Comparison of ENCODE assay signal across 12 cellular contexts in the genomic region with DNA sequence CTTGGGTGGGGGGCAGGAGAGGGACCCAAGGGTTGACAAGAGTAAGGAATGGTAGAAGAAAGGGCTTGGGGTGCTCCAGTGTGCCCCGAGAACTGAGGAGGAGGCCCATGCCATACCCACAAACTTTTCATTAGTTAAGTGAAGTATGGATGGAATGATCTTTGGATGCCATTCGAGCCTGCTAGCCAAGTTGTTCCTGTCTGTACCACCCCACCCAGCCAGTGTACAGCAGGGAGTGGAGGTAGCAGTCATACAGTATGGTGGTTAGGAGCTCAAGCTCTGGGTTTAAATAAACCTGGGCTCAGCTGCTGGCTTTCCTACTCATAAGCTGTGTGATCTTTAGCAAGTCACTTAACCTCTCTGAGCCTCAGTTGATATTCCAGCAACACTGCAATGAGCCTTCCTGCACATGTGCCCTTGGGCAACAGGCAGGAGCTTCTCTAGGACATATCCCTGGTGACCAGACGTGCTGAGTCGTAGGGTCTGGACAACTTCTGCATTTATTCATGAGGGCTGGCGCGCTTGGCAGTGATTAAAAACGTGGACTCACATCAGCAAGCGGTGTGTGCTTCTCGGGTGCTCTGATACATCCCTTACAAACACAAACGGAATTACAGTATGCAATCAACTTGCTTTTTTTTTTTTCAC. TPM values are rescaled to one million over a fixed set of nuclear protein-coding genes. Genes with fewer than 3 reads are reported as not detected.
DNase-seq lines count a peak whose midpoint lies in the region; ATAC-seq and TF ChIP-seq lines count a peak whose summit lies in the region.
"Had no signal": no experiment of that assay in that cellular context is flagged by ENCODE, and none has a peak within 500 bp of the region (broad histone marks: within the 10 kb centered on the region; RNA-seq: fewer than 3 reads in every experiment).

No MANE protein-coding gene starts in this region.

- no peaks in the 10 kb centered on the region for H3K9me3 ChIP-seq in RWPE2 (ENCODE audit: severe bottlenecking)
- H3K9me3 ChIP-seq in fibroblast of lung (ENCODE audit: control insufficient read depth, insufficient read depth, low read depth, low read length), result no peaks in the 10 kb centered on the region

- H3K27ac ChIP-seq in RWPE2 (ENCODE audit: poor library complexity, severe bottlenecking) (peak overlapping the region; percentile 84), fibroblast of lung (ENCODE audit: insufficient read depth, low read length) (no peak overlapping the region)
- H3K27ac ChIP-seq: C4-2B had no signal

- in situ Hi-C loops in KBM-7 (cut with MboI; ENCODE audit: low pct_unique_long_range_greater_than_20kb, low sequenced_read_pairs), result no loop called here

- H3K9me3 Mint-ChIP-seq in Calu3 (ENCODE audit: low read depth, unreplicated experiment), result no peaks in the 10 kb centered on the region
- H3K9me3 Mint-ChIP-seq in osteocyte (ENCODE audit: unreplicated experiment), result no peaks in the 10 kb centered on the region
- H3K9me3 Mint-ChIP-seq: activated T-helper 1 cell treated with anti-CD3 and anti-CD28 coated beads, Interleukin-12 subunit alpha, Interleukin-12 subunit beta, Interleukin-2, Interleukin-4 antibody, amounts not matched to agents 30 ng/mL and 10 ng/mL and 1 ng/mL, durations not matched to agents 14 hours and 24 hours and 36 hours had no signal

- H3K9ac ChIP-seq in fibroblast of lung (ENCODE audit: insufficient read depth, low read length), result no peak overlapping the region

- H3K27me3 ChIP-seq in RWPE2 (ENCODE audit: insufficient read depth, poor library complexity, severe bottlenecking) (no peaks in the 10 kb centered on the region), fibroblast of lung (ENCODE audit: control insufficient read depth, insufficient read depth, low read length) (no peaks in the 10 kb centered on the region)

- H3K4me3 ChIP-seq in RWPE2 (ENCODE audit: severe bottlenecking) (no peak overlapping the region), fibroblast of lung (replicated peaks in 1 of 4; ENCODE audit: control extremely low read depth in 1 of 4, insufficient read depth in 1 of 4, low read depth in 3 of 4, low read length in 4 of 4) (no peak overlapping the region)

- no peak for TF ChIP-seq CTCF in Calu3 (IDR thresholded peaks at IDR 0.05; ENCODE audit: unreplicated experiment)
- no peak for TF ChIP-seq CTCF in RWPE2 (IDR thresholded peaks at IDR 0.05; ENCODE audit: poor library complexity, severe bottlenecking)
- no peak for TF ChIP-seq CTCF in fibroblast of lung (conservative IDR thresholded peaks at IDR 0.05 in 1 of 2, IDR thresholded peaks at IDR 0.05 in 1 of 2; ENCODE audit: low read depth in 1 of 2, low read length in 2 of 2)
- no peak for TF ChIP-seq CTCF in osteocyte (IDR thresholded peaks at IDR 0.05)

- ATAC-seq in RWPE2 (ENCODE audit: low read depth) (peak; percentile 29), HG02870 (IDR thresholded peaks at IDR 0.05; ENCODE audit: unreplicated experiment) (no peak), HG03457 (IDR thresholded peaks at IDR 0.05; ENCODE audit: unreplicated experiment) (no peak)

- intact Hi-C loops in Calu3 (cut with micrococcal nuclease; ENCODE audit: unreplicated experiment), result no loop called here

- H4K20me1 ChIP-seq in fibroblast of lung (ENCODE audit: control insufficient read depth, extremely low read depth, insufficient read depth, low read length), result no peaks in the 10 kb centered on the region

- H3K27me3 Mint-ChIP-seq in Calu3 (ENCODE audit: unreplicated experiment), result no peaks in the 10 kb centered on the region
- H3K27me3 Mint-ChIP-seq in osteocyte (ENCODE audit: unreplicated experiment), result no peaks in the 10 kb centered on the region

- H3K36me3 Mint-ChIP-seq in Calu3 (ENCODE audit: insufficient read depth, unreplicated experiment) (no peaks in the 10 kb centered on the region), osteocyte (ENCODE audit: unreplicated experiment) (no peaks in the 10 kb centered on the region)

- H2AFZ ChIP-seq in fibroblast of lung (ENCODE audit: low read length), result no peak overlapping the region

- DNase-seq in Calu3, result no peak
- no peak for DNase-seq in RWPE2 (ENCODE audit: low spot score)
- peak in 1 of 2 donors; percentile 42 for DNase-seq in fibroblast of lung (ENCODE audit: low read depth in 2 of 2)
- DNase-seq in osteocyte (ENCODE audit: extremely low spot score, unreplicated experiment), result no peak
- DNase-seq in COR-L47 (lab: John Stamatoyannopoulos, UW), result no peak
- DNase-seq in KBM-7, result no peak
- DNase-seq: NCI-H446, T1000 had no signal

- H3K4me2 ChIP-seq in fibroblast of lung (ENCODE audit: extremely low read depth, insufficient read depth, low read length), result peak overlapping the region; percentile 25

- no TSS peak for BruUV-seq in Calu3 (replicated peaks; lab: Mats Ljungman, UMichigan)

- H3K27ac Mint-ChIP-seq in Calu3 (ENCODE audit: unreplicated experiment) (peak overlapping the region; percentile 59), osteocyte (ENCODE audit: unreplicated experiment) (peak overlapping the region; percentile 52)
- H3K27ac Mint-ChIP-seq: activated T-helper 1 cell treated with anti-CD3 and anti-CD28 coated beads, Interleukin-12 subunit alpha, Interleukin-12 subunit beta, Interleukin-2, Interleukin-4 antibody, amounts not matched to agents 30 ng/mL and 10 ng/mL and 1 ng/mL, durations not matched to agents 14 hours and 24 hours and 36 hours had no signal

- no peaks in the 10 kb centered on the region for H3K36me3 ChIP-seq in RWPE2 (ENCODE audit: low read depth)
- H3K36me3 ChIP-seq in fibroblast of lung (ENCODE audit: control insufficient read depth, insufficient read depth, low read length), result no peaks in the 10 kb centered on the region

- H3K4me1 Mint-ChIP-seq in Calu3 (ENCODE audit: low read depth, unreplicated experiment) (peaks cover 57% of the 10 kb centered on the region), osteocyte (ENCODE audit: unreplicated experiment) (peaks cover 57% of the 10 kb centered on the region)

- no peaks in the 10 kb centered on the region for H3K79me2 ChIP-seq in fibroblast of lung (ENCODE audit: control insufficient read depth, insufficient read depth, low read length)

- H3K4me1 ChIP-seq in RWPE2 (ENCODE audit: insufficient read depth, poor library complexity, severe bottlenecking), result peaks cover 42% of the 10 kb centered on the region
- H3K4me1 ChIP-seq in fibroblast of lung (ENCODE audit: control insufficient read depth, extremely low read depth, insufficient read depth, low read length), result peaks cover 21% of the 10 kb centered on the region

- peak overlapping the region; percentile 44 for H3K4me3 Mint-ChIP-seq in Calu3 (ENCODE audit: low read depth, unreplicated experiment)
- no peak overlapping the region for H3K4me3 Mint-ChIP-seq in osteocyte (ENCODE audit: unreplicated experiment)
- H3K4me3 Mint-ChIP-seq: activated T-helper 1 cell treated with anti-CD3 and anti-CD28 coated beads, Interleukin-12 subunit alpha, Interleukin-12 subunit beta, Interleukin-2, Interleukin-4 antibody, amounts not matched to agents 30 ng/mL and 10 ng/mL and 1 ng/mL, durations not matched to agents 14 hours and 24 hours and 36 hours had no signal

- CTCF ChIA-PET in Calu3 (lab: Charles Lee), result interaction anchor here (0.5 to 1.2 kb wide), 4 partner anchors 45 to 341 kb away, joined by 3 to 6 read pairs (median 3); no protein-coding TSS in a partner anchor

RNA-seq across cellular contexts. Expression of a gene that starts 22.9 kb away (rescaled TPM):
- total RNA-seq in Calu3 (2022), result 73.1 and 86.0 TPM in 2 replicates
- 41.3 and 42.1 TPM in 2 replicates for total RNA-seq in fibroblast of lung
- polyA plus RNA-seq in fibroblast of lung, result 19.8 and 23.1 TPM in 2 replicates
- polyA plus RNA-seq in fibroblast of lung (2012), result 14.1 and 19.1 TPM in 2 replicates
- polyA minus RNA-seq in fibroblast of lung (ENCODE audit: low replicate concordance), result 12.9 and 15.8 TPM in 2 replicates
- total RNA-seq in osteocyte, result 56.1 and 57.9 TPM in 2 replicates

RNA-seq across cellular contexts. Expression of a gene that starts 31.4 kb away (rescaled TPM):
- total RNA-seq in Calu3 (2022) (10.6 and 16.6 TPM in 2 replicates), fibroblast of lung (0.26 and 0.33 TPM in 2 replicates), osteocyte (not detected in 2 replicates)
- polyA plus RNA-seq in fibroblast of lung, result 0.15 TPM in 1 of 2 replicates, not detected in the other
- not detected in 2 replicates for polyA plus RNA-seq in fibroblast of lung (2012)
- not detected in 2 replicates for polyA minus RNA-seq in fibroblast of lung (ENCODE audit: low replicate concordance)
